Comparison of ENCODE assay signal across 26 cellular contexts in the genomic region with DNA sequence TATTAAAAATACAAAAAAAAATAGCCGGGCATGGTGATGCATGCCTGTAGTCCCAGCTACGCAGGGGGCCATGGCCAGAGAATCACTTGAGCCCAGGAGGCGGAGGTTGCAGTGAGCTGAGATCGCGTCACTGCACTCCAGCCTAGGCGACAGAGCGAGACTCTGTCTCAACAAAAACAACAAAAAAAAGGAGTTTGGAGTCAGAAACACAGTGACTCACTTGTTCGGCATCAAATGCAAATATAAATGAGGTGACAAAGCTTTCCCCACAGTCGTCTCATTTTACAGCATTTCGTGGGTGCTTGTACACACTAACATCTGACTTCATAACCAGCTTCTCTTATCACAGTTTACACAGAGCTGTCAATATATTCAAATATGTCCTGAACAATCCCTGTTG. TPM values are rescaled to one million over a fixed set of nuclear protein-coding genes. Genes with fewer than 3 reads are reported as not detected.
DNase-seq lines count a peak whose midpoint lies in the region; ATAC-seq and TF ChIP-seq lines count a peak whose summit lies in the region.
"Had no signal": no experiment of that assay in that cellular context is flagged by ENCODE, and none has a peak within 500 bp of the region (broad histone marks: within the 10 kb centered on the region; RNA-seq: fewer than 3 reads in every experiment).

No MANE protein-coding gene starts in this region.

- peaks cover 2% of the 10 kb centered on the region; the same call in 1 of the 2 replicates for H3K9me3 ChIP-seq in SJSA1 (replicated peaks)
- peaks cover 0 to 5% (median 0%) of the 10 kb centered on the region in 4 donors for H3K9me3 ChIP-seq in tibial nerve
- no peaks in the 10 kb centered on the region for H3K9me3 ChIP-seq in transverse colon

- H3K36me3 Mint-ChIP-seq in natural killer cell treated with Interleukin-12 subunit alpha and Interleukin-12 subunit beta and Interleukin-15 and Interleukin-18, amount 100 ng/mL, for 72 hours: peaks cover 15% of the 10 kb centered on the region
- H3K36me3 Mint-ChIP-seq: natural killer cell had no signal

- H3K4me3 ChIP-seq in SJSA1 (no peak overlapping the region), fibroblast of mammary gland (ENCODE audit: control insufficient read depth, low read depth, low read length) (no peak overlapping the region), tibial nerve (no peak overlapping the region), transverse colon (no peak overlapping the region)
- H3K4me3 ChIP-seq: heart right ventricle, left lung, sigmoid colon, SK-N-MC had no signal

- TF ChIP-seq EP300 in tibial nerve (IDR thresholded peaks at IDR 0.05) (peak in 1 of 2 donors; percentile 12), transverse colon (IDR thresholded peaks at IDR 0.05; ENCODE audit: low read depth) (no peak)

- H3K4me1 ChIP-seq in SJSA1 (replicated peaks): peaks cover 16% of the 10 kb centered on the region
- H3K4me1 ChIP-seq in tibial nerve: peaks cover 0 to 10% (median 0%) of the 10 kb centered on the region in 4 donors
- no peaks in the 10 kb centered on the region for H3K4me1 ChIP-seq in transverse colon
- H3K4me1 ChIP-seq: heart right ventricle, left lung, parathyroid adenoma, sigmoid colon had no signal

- H3K9me3 Mint-ChIP-seq in natural killer cell treated with Interleukin-12 subunit alpha and Interleukin-12 subunit beta and Interleukin-15 and Interleukin-18, amount 100 ng/mL, for 72 hours: no peaks in the 10 kb centered on the region
- H3K9me3 Mint-ChIP-seq: natural killer cell had no signal

- no peak for TF ChIP-seq POLR2A in tibial nerve (IDR thresholded peaks at IDR 0.05)
- no peak for TF ChIP-seq POLR2A in transverse colon (IDR thresholded peaks at IDR 0.05)

- WGBS in tibial nerve, 2 donors: 58 to 62% methylated on average over 10 of the region's 10 CpGs
- WGBS in transverse colon (ENCODE audit: low coverage in 1 of 2), 2 donors: 80 to 95% methylated on average over 2 to 10 of the region's 10 CpGs

- DNase-seq in H4 (ENCODE audit: low spot score): peak; percentile 58
- peak in 1 of 2 experiments; percentile 55 for DNase-seq in SJSA1 (ENCODE audit: low read depth in 1 of 2, low spot score in 2 of 2)
- peak; percentile 24 for DNase-seq in fibroblast of mammary gland (ENCODE audit: low read depth)
- no peak for DNase-seq in tibial nerve (ENCODE audit: low spot score in 2 of 2)
- no peak for DNase-seq in transverse colon
- no peak for DNase-seq in natural killer cell treated with Interleukin-12 subunit alpha and Interleukin-12 subunit beta and Interleukin-15 and Interleukin-18, amount 100 ng/mL, for 72 hours (ENCODE audit: low spot score)
- DNase-seq: activated CD8-positive, alpha-beta memory T cell treated with anti-CD3 and anti-CD28 coated beads, Interleukin-2, amount 50 U/mL, for 48 hours; activated naive CD8-positive, alpha-beta T cell treated with anti-CD3 and anti-CD28 coated beads, Interleukin-2, amount 10 ng/mL, durations not matched to agents 7 days and 5 days; CD4-positive, alpha-beta memory T cell; DMS79; heart right ventricle; left lung; MM.1S; natural killer cell; NCI-H1436; NCI-H524 treated with DMSO at 0.1 percent for 48 hours; RPMI8226; sigmoid colon; T-helper 2 cell; WERI-Rb-1 had no signal

- H3K27ac Mint-ChIP-seq in natural killer cell treated with Interleukin-12 subunit alpha and Interleukin-12 subunit beta and Interleukin-15 and Interleukin-18, amount 100 ng/mL, for 72 hours: no peak overlapping the region
- H3K27ac Mint-ChIP-seq: activated naive CD8-positive, alpha-beta T cell treated with anti-CD3 and anti-CD28 coated beads, Interleukin-2, amount 10 ng/mL, durations not matched to agents 7 days and 5 days; brain; CD4-positive, alpha-beta memory T cell; IgD-negative memory B cell; natural killer cell had no signal

- ATAC-seq in GM21576 (IDR thresholded peaks at IDR 0.05; ENCODE audit: unreplicated experiment): no peak
- no peak for ATAC-seq in natural killer cell treated with Interleukin-12 subunit alpha and Interleukin-12 subunit beta and Interleukin-15 and Interleukin-18, amount 100 ng/mL, for 72 hours
- ATAC-seq: heart right ventricle, left lung, natural killer cell had no signal

- no peaks in the 10 kb centered on the region for H3K27me3 Mint-ChIP-seq in natural killer cell treated with Interleukin-12 subunit alpha and Interleukin-12 subunit beta and Interleukin-15 and Interleukin-18, amount 100 ng/mL, for 72 hours
- H3K27me3 Mint-ChIP-seq: activated naive CD8-positive, alpha-beta T cell treated with anti-CD3 and anti-CD28 coated beads, Interleukin-2, amount 10 ng/mL, durations not matched to agents 7 days and 5 days; brain; CD4-positive, alpha-beta memory T cell; IgD-negative memory B cell had no signal

- TF ChIP-seq CTCF in fibroblast of mammary gland (conservative IDR thresholded peaks at IDR 0.05; ENCODE audit: control insufficient read depth, insufficient read depth, low read depth, low read length) (no peak), tibial nerve (IDR thresholded peaks at IDR 0.05) (no peak), transverse colon (IDR thresholded peaks at IDR 0.05) (no peak)

- intact Hi-C loops in transverse colon (cut with DNase I; ENCODE audit: low total_unique reads): no loop called here

- H3K27me3 ChIP-seq in SJSA1 (replicated peaks) (no peaks in the 10 kb centered on the region), tibial nerve (no peaks in the 10 kb centered on the region), transverse colon (no peaks in the 10 kb centered on the region)
- H3K27me3 ChIP-seq: heart right ventricle, left lung, sigmoid colon had no signal

- in situ Hi-C loops in transverse colon (cut with MboI; ENCODE audit: low pct_ligation_motif_present in 1 of 4, low pct_unique_long_range_greater_than_20kb in 1 of 4, low sequenced_read_pairs in 3 of 4): no loop called here

- H3K27ac ChIP-seq in SJSA1 (peak overlapping the region; percentile 51), tibial nerve (peak overlapping the region in 3 of 4 donors; percentile 21 to 82 (median 80)), transverse colon (no peak overlapping the region)
- H3K27ac ChIP-seq: heart right ventricle, left lung, parathyroid adenoma, sigmoid colon, SK-N-MC, WERI-Rb-1 had no signal

- no peaks in the 10 kb centered on the region; the same call in 1 of the 2 replicates for H3K36me3 ChIP-seq in SJSA1
- H3K36me3 ChIP-seq in tibial nerve: peaks cover 3 to 71% (median 5%) of the 10 kb centered on the region in 3 donors
- peaks cover 0 to 11% (median 0%) of the 10 kb centered on the region in 4 donors for H3K36me3 ChIP-seq in transverse colon
- H3K36me3 ChIP-seq: WERI-Rb-1 had no signal

- H3K4me3 Mint-ChIP-seq in natural killer cell treated with Interleukin-12 subunit alpha and Interleukin-12 subunit beta and Interleukin-15 and Interleukin-18, amount 100 ng/mL, for 72 hours: no peak overlapping the region
- H3K4me3 Mint-ChIP-seq: activated naive CD8-positive, alpha-beta T cell treated with anti-CD3 and anti-CD28 coated beads, Interleukin-2, amount 10 ng/mL, durations not matched to agents 7 days and 5 days; brain; CD4-positive, alpha-beta memory T cell; IgD-negative memory B cell; mesothelial cell of epicardium; natural killer cell had no signal

- H3K4me1 Mint-ChIP-seq in natural killer cell treated with Interleukin-12 subunit alpha and Interleukin-12 subunit beta and Interleukin-15 and Interleukin-18, amount 100 ng/mL, for 72 hours (ENCODE audit: low read depth in 2 of 2): peaks cover 0 to 3% of the 10 kb centered on the region in 2 donors
- H3K4me1 Mint-ChIP-seq: activated naive CD8-positive, alpha-beta T cell treated with anti-CD3 and anti-CD28 coated beads, Interleukin-2, amount 10 ng/mL, durations not matched to agents 7 days and 5 days; brain; CD4-positive, alpha-beta memory T cell; natural killer cell had no signal

RNA-seq across cellular contexts. Expression of gene ZNF665, which starts 11.0 kb away (rescaled TPM):
- total RNA-seq in H4 (2014; rRNA removed; shearing (Covaris generic)): 2.9 and 5.2 TPM in 2 replicates
- total RNA-seq in SJSA1 (2014; rRNA removed; shearing (Covaris generic)): 0.69 and 3.0 TPM in 2 replicates
- 10 to 100 TPM in 1 of 4 donors, 1 to 10 TPM in 3; 5.4 to 19.6 (median 6.1) TPM for total RNA-seq in tibial nerve
- 1 to 10 TPM in 2 of 4 donors, under 1 TPM in 1, not detected in 1; 1.00 to 4.4 (median 2.6) TPM for total RNA-seq in transverse colon
- 1 to 10 TPM; 2.1 to 3.0 TPM for total RNA-seq in natural killer cell treated with Interleukin-12 subunit alpha and Interleukin-12 subunit beta and Interleukin-15 and Interleukin-18, amount 100 ng/mL, for 72 hours

RNA-seq across cellular contexts. Expression of gene ZNF347, which starts 23.3 kb away (rescaled TPM):
- total RNA-seq in H4 (2014; rRNA removed; shearing (Covaris generic)): 6.5 and 13.5 TPM in 2 replicates
- total RNA-seq in SJSA1 (2014; rRNA removed; shearing (Covaris generic)): 7.0 and 8.4 TPM in 2 replicates
- total RNA-seq in tibial nerve (10 to 100 TPM; 13.1 to 21.9 (median 16.2) TPM), transverse colon (10 to 100 TPM in 2 of 4 donors, 1 to 10 TPM in 2; 5.6 to 12.5 (median 9.9) TPM)
- total RNA-seq in natural killer cell treated with Interleukin-12 subunit alpha and Interleukin-12 subunit beta and Interleukin-15 and Interleukin-18, amount 100 ng/mL, for 72 hours: 10 to 100 TPM in 1 of 2 donors, 1 to 10 TPM in 1; 4.6 to 12.6 TPM

RNA-seq across cellular contexts. Expression of gene ZNF415, which starts 49.5 kb away (rescaled TPM):
- total RNA-seq in H4 (2014; rRNA removed; shearing (Covaris generic)): 0.12 TPM in 1 of 2 replicates, not detected in the other
- 3.2 and 9.7 TPM in 2 replicates for total RNA-seq in SJSA1 (2014; rRNA removed; shearing (Covaris generic))
- total RNA-seq in tibial nerve (1 to 10 TPM; 4.5 to 9.8 (median 5.7) TPM), transverse colon (10 to 100 TPM in 2 of 4 donors, 1 to 10 TPM in 1, not detected in 1; 5.6 to 11.5 (median 10.8) TPM)
- total RNA-seq in natural killer cell treated with Interleukin-12 subunit alpha and Interleukin-12 subunit beta and Interleukin-15 and Interleukin-18, amount 100 ng/mL, for 72 hours: 1 to 10 TPM; 1.1 to 3.2 TPM

Comparison
In these comparisons a context has a peak if more than half of its experiments do, and no peak if none do; other contexts are left out.
1. DNase-seq: peak in H4 (single experiment) and fibroblast of mammary gland (single experiment); none in tibial nerve (0 of 2), transverse colon (single experiment) and natural killer cell treated with Interleukin-12 subunit alpha and Interleukin-12 subunit beta and Interleukin-15 and Interleukin-18, amount 100 ng/mL, for 72 hours (single experiment).
2. H3K27ac ChIP-seq: peak in SJSA1 (single experiment) and tibial nerve (3 of 4); none in transverse colon (0 of 4).